In the genomic region with DNA sequence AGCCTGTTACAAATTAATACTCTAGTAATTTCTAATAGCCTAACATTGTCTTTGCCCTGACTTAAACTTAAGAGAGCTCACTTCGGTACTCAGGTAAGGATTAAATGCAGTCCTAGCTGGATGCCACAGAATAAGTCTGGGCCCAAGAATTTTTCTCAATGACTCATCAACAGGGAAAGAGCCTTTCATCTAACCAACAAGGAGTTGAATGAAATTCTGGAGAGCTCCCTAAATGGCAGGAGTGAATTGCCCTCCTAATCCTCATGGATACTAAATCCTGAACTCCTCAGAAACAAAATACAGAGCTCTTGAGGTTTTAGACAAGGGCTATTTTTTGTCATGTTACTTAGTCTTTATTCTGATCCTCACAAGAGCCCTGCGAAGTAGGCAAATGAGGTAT, we compare ENCODE assay signal across 1 cellular context.
TF ChIP-seq lines count a peak whose summit lies in the region.

No MANE protein-coding gene starts in this region.

TF ChIP-seq in GM23338, 12 proteins besides CTCF, POLR2A, EP300 and RAD21 (continued from another document):
- TF ChIP-seq, protein P1, sequence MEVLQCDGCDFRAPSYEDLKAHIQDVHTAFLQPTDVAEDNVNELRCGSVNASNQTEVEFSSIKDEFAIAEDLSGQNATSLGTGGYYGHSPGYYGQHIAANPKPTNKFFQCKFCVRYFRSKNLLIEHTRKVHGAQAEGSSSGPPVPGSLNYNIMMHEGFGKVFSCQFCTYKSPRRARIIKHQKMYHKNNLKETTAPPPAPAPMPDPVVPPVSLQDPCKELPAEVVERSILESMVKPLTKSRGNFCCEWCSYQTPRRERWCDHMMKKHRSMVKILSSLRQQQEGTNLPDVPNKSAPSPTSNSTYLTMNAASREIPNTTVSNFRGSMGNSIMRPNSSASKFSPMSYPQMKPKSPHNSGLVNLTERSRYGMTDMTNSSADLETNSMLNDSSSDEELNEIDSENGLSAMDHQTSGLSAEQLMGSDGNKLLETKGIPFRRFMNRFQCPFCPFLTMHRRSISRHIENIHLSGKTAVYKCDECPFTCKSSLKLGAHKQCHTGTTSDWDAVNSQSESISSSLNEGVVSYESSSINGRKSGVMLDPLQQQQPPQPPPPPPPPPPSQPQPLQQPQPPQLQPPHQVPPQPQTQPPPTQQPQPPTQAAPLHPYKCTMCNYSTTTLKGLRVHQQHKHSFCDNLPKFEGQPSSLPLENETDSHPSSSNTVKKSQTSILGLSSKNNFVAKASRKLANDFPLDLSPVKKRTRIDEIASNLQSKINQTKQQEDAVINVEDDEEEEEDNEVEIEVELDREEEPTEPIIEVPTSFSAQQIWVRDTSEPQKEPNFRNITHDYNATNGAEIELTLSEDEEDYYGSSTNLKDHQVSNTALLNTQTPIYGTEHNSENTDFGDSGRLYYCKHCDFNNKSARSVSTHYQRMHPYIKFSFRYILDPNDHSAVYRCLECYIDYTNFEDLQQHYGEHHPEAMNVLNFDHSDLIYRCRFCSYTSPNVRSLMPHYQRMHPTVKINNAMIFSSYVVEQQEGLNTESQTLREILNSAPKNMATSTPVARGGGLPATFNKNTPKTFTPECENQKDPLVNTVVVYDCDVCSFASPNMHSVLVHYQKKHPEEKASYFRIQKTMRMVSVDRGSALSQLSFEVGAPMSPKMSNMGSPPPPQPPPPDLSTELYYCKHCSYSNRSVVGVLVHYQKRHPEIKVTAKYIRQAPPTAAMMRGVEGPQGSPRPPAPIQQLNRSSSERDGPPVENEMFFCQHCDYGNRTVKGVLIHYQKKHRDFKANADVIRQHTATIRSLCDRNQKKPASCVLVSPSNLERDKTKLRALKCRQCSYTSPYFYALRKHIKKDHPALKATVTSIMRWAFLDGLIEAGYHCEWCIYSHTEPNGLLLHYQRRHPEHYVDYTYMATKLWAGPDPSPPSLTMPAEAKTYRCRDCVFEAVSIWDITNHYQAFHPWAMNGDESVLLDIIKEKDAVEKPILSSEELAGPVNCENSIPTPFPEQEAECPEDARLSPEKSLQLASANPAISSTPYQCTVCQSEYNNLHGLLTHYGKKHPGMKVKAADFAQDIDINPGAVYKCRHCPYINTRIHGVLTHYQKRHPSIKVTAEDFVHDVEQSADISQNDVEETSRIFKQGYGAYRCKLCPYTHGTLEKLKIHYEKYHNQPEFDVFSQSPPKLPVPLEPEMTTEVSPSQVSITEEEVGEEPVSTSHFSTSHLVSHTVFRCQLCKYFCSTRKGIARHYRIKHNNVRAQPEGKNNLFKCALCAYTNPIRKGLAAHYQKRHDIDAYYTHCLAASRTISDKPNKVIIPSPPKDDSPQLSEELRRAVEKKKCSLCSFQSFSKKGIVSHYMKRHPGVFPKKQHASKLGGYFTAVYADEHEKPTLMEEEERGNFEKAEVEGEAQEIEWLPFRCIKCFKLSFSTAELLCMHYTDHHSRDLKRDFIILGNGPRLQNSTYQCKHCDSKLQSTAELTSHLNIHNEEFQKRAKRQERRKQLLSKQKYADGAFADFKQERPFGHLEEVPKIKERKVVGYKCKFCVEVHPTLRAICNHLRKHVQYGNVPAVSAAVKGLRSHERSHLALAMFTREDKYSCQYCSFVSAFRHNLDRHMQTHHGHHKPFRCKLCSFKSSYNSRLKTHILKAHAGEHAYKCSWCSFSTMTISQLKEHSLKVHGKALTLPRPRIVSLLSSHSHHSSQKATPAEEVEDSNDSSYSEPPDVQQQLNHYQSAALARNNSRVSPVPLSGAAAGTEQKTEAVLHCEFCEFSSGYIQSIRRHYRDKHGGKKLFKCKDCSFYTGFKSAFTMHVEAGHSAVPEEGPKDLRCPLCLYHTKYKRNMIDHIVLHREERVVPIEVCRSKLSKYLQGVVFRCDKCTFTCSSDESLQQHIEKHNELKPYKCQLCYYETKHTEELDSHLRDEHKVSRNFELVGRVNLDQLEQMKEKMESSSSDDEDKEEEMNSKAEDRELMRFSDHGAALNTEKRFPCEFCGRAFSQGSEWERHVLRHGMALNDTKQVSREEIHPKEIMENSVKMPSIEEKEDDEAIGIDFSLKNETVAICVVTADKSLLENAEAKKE (CRISPR knock-in tag; IDR thresholded peaks at IDR 0.05): no peak
